ENCODE assay signal across 8 cellular contexts in genomic region chr12:57590892-57591566, GRCh38. TPM values are rescaled to one million over a fixed set of nuclear protein-coding genes. Genes with fewer than 3 reads are reported as not detected.
DNase-seq lines count a peak whose midpoint lies in the region; ATAC-seq and TF ChIP-seq lines count a peak whose summit lies in the region.

TSS of gene PIP4K2C (plus strand) at chr12:57591192. CDS start at chr12:57591290, 98 bp downstream.

- peaks cover 22 to 31% (median 26%) of the 10 kb centered on the region in 4 donors for H3K4me1 ChIP-seq in stomach

- peaks cover 16% of the 10 kb centered on the region for H3K27me3 Mint-ChIP-seq in neural crest cell (ENCODE audit: low read depth)

- peaks cover 0 to 4% (median 0%) of the 10 kb centered on the region in 3 donors for H3K27me3 ChIP-seq in stomach

- ATAC-seq in GM21825 (IDR thresholded peaks at IDR 0.05; ENCODE audit: unreplicated experiment), result peak; percentile 94

- peaks cover 2% of the 10 kb centered on the region for H3K36me3 Mint-ChIP-seq in neural crest cell (ENCODE audit: low read depth)

- H3K27ac Mint-ChIP-seq in neural crest cell (ENCODE audit: unreplicated experiment), result no peak within 1 kb of the TSS

- H3K27ac ChIP-seq in stomach, result peak within 1 kb of the TSS; percentile 82 to 90 (median 83)

- no peaks in the 10 kb centered on the region for H3K9me3 ChIP-seq in stomach

- peak within 1 kb of the TSS; percentile 76 to 80 for H3K4me3 ChIP-seq in foreskin fibroblast (ENCODE audit: low read depth in 1 of 2, low read length in 2 of 2)
- peak within 1 kb of the TSS; percentile 70 to 88 (median 78) for H3K4me3 ChIP-seq in stomach

- DNase-seq in EH (ENCODE audit: low read depth) (peak; percentile 67), Kasumi-1 (lab: John Stamatoyannopoulos, UW) (peak; percentile 37 to 46), SHP77 (lab: John Stamatoyannopoulos, UW) (peak; percentile 72 to 90), activated gamma-delta T cell (lab: John Stamatoyannopoulos, UW) (peak; percentile 69), foreskin fibroblast (peak in 1 of 2 donors; percentile 70), neural crest cell (ENCODE audit: low read depth, low spot score) (no peak), stomach (peak; percentile 91)

- no peaks in the 10 kb centered on the region for H3K9me3 Mint-ChIP-seq in neural crest cell

- WGBS in stomach, 5 donors, result 0 to 1% (median 0%) methylated on average over 32 to 61 of the region's 61 CpGs

- no peak for TF ChIP-seq EP300 in stomach (IDR thresholded peaks at IDR 0.05)

- TF ChIP-seq CTCF in foreskin fibroblast (IDR thresholded peaks at IDR 0.05; ENCODE audit: low read depth, low read length), result no peak
- no peak for TF ChIP-seq CTCF in neural crest cell (conservative IDR thresholded peaks at IDR 0.05)
- TF ChIP-seq CTCF in stomach (IDR thresholded peaks at IDR 0.05), result no peak

- peak in 1 of 4 donors; percentile 24 for TF ChIP-seq POLR2A in stomach (IDR thresholded peaks at IDR 0.05)

- intact Hi-C loops in stomach (cut with DNase I; ENCODE audit: low total_unique reads), result no loop called here

- peaks cover 18% of the 10 kb centered on the region for H3K4me1 Mint-ChIP-seq in neural crest cell

- H3K4me3 Mint-ChIP-seq in neural crest cell, result peak within 1 kb of the TSS; percentile 93

- peaks cover 2 to 23% (median 19%) of the 10 kb centered on the region in 4 donors for H3K36me3 ChIP-seq in stomach

RNA-seq across cellular contexts. Expression of gene PIP4K2C, which starts in this region (rescaled TPM):
- total RNA-seq in neural crest cell, result 15.9 and 17.3 TPM in 2 replicates
- 100 to 1,000 TPM in 1 of 5 donors, 10 to 100 TPM in 4; 15.9 to 116 (median 46.1) TPM for total RNA-seq in stomach
- polyA plus RNA-seq in stomach, result 10 to 100 TPM; 14.1 to 39.7 (median 20.1) TPM
